11 cellular contexts compared by ENCODE assay signal in genomic region chr20:36017034-36017951, GRCh38. TPM values are rescaled to one million over a fixed set of nuclear protein-coding genes. Genes with fewer than 3 reads are reported as not detected.
DNase-seq lines count a peak whose midpoint lies in the region; ATAC-seq and TF ChIP-seq lines count a peak whose summit lies in the region.
"Had no signal": no experiment of that assay in that cellular context is flagged by ENCODE, and none has a peak within 500 bp of the region (broad histone marks: within the 10 kb centered on the region; RNA-seq: fewer than 3 reads in every experiment).

No MANE protein-coding gene starts in this region.

- POLR2A ChIA-PET in activated CD8-positive, alpha-beta T cell treated with anti-CD3 and anti-CD28 coated beads for 36 hours (lab: Charles Lee), result no interaction called here

- no peak for DNase-seq in activated naive CD4-positive, alpha-beta T cell treated with anti-CD3 and anti-CD28 coated beads, Interleukin-2, amount 10 ng/mL, durations not matched to agents 7 days and 5 days
- peak; percentile 77 to 87 for DNase-seq in cardiac fibroblast (ENCODE audit: low read depth in 2 of 2)
- DNase-seq in ureter (ENCODE audit: low spot score), result peak; percentile 51
- no peak for DNase-seq in medulla oblongata (ENCODE audit: extremely low spot score)
- DNase-seq in activated CD8-positive, alpha-beta T cell treated with anti-CD3 and anti-CD28 coated beads for 36 hours, result no peak
- DNase-seq: NCI-H524 treated with DMSO at 0.1 percent for 48 hours had no signal

- no peaks in the 10 kb centered on the region for H3K36me3 ChIP-seq in liver (ENCODE audit: control insufficient read depth in 4 of 4, insufficient read depth in 3 of 4, low read depth in 1 of 4, low read length in 3 of 4)

- peaks cover 0 to 3% (median 0%) of the 10 kb centered on the region in 4 donors for H3K4me1 ChIP-seq in liver (ENCODE audit: control insufficient read depth in 4 of 4, insufficient read depth in 4 of 4, low read length in 3 of 4)

- H3K9me3 ChIP-seq in liver (ENCODE audit: control insufficient read depth in 4 of 4, low read length in 3 of 4), result no peaks in the 10 kb centered on the region

- no peaks in the 10 kb centered on the region for H3K9me3 Mint-ChIP-seq in activated naive CD4-positive, alpha-beta T cell treated with anti-CD3 and anti-CD28 coated beads, Interleukin-2, amount 50 U/mL, for 24 hours
- no peaks in the 10 kb centered on the region for H3K9me3 Mint-ChIP-seq in activated naive CD4-positive, alpha-beta T cell treated with anti-CD3 and anti-CD28 coated beads, Interleukin-2, amount 10 ng/mL, durations not matched to agents 7 days and 5 days
- no peaks in the 10 kb centered on the region for H3K9me3 Mint-ChIP-seq in activated CD8-positive, alpha-beta T cell treated with anti-CD3 and anti-CD28 coated beads for 36 hours

- no peak overlapping the region for H3K27ac ChIP-seq in liver (ENCODE audit: low read depth in 1 of 2, low read length in 2 of 2)
- H3K27ac ChIP-seq: 22Rv1 had no signal

- CTCF ChIA-PET in activated naive CD4-positive, alpha-beta T cell treated with anti-CD3 and anti-CD28 coated beads, Interleukin-2, amount 10 ng/mL, durations not matched to agents 7 days and 5 days (lab: Charles Lee), result interaction anchor here (0.8 kb wide), 1 partner anchor 63 kb away, joined by 3 read pairs; the partner anchor contains the start of gene SCAND1
- CTCF ChIA-PET in activated CD8-positive, alpha-beta T cell treated with anti-CD3 and anti-CD28 coated beads for 36 hours (lab: Charles Lee), result no interaction called here

- no peak for ATAC-seq in esophagus mucosa
- ATAC-seq in activated CD8-positive, alpha-beta T cell treated with anti-CD3 and anti-CD28 coated beads for 36 hours, result no peak

- TF ChIP-seq RAD21 in liver (IDR thresholded peaks at IDR 0.05), result no peak

- no peaks in the 10 kb centered on the region for H3K36me3 Mint-ChIP-seq in activated naive CD4-positive, alpha-beta T cell treated with anti-CD3 and anti-CD28 coated beads, Interleukin-2, amount 50 U/mL, for 24 hours
- H3K36me3 Mint-ChIP-seq in activated naive CD4-positive, alpha-beta T cell treated with anti-CD3 and anti-CD28 coated beads, Interleukin-2, amount 10 ng/mL, durations not matched to agents 7 days and 5 days, result no peaks in the 10 kb centered on the region
- H3K36me3 Mint-ChIP-seq in activated CD8-positive, alpha-beta T cell treated with anti-CD3 and anti-CD28 coated beads for 36 hours (ENCODE audit: low read depth), result no peaks in the 10 kb centered on the region

- TF ChIP-seq CTCF in cardiac fibroblast (IDR thresholded peaks at IDR 0.05; ENCODE audit: low read depth, low read length) (no peak), liver (IDR thresholded peaks at IDR 0.05; ENCODE audit: low read depth, low read length, missing input control) (no peak)
- TF ChIP-seq CTCF in activated CD8-positive, alpha-beta T cell treated with anti-CD3 and anti-CD28 coated beads for 36 hours (IDR thresholded peaks at IDR 0.05), result no peak

- H3K27me3 Mint-ChIP-seq in activated naive CD4-positive, alpha-beta T cell treated with anti-CD3 and anti-CD28 coated beads, Interleukin-2, amount 50 U/mL, for 24 hours, result no peaks in the 10 kb centered on the region
- peaks cover 12% of the 10 kb centered on the region for H3K27me3 Mint-ChIP-seq in activated naive CD4-positive, alpha-beta T cell treated with anti-CD3 and anti-CD28 coated beads, Interleukin-2, amount 10 ng/mL, durations not matched to agents 7 days and 5 days
- peaks cover 2% of the 10 kb centered on the region for H3K27me3 Mint-ChIP-seq in activated CD8-positive, alpha-beta T cell treated with anti-CD3 and anti-CD28 coated beads for 36 hours
- H3K27me3 Mint-ChIP-seq: progenitor cell of endocrine pancreas had no signal

- no peaks in the 10 kb centered on the region for H3K4me1 Mint-ChIP-seq in activated naive CD4-positive, alpha-beta T cell treated with anti-CD3 and anti-CD28 coated beads, Interleukin-2, amount 50 U/mL, for 24 hours
- no peaks in the 10 kb centered on the region for H3K4me1 Mint-ChIP-seq in activated naive CD4-positive, alpha-beta T cell treated with anti-CD3 and anti-CD28 coated beads, Interleukin-2, amount 10 ng/mL, durations not matched to agents 7 days and 5 days
- H3K4me1 Mint-ChIP-seq in activated CD8-positive, alpha-beta T cell treated with anti-CD3 and anti-CD28 coated beads for 36 hours (ENCODE audit: low read depth), result no peaks in the 10 kb centered on the region

- H3K4me3 Mint-ChIP-seq in activated naive CD4-positive, alpha-beta T cell treated with anti-CD3 and anti-CD28 coated beads, Interleukin-2, amount 50 U/mL, for 24 hours, result no peak overlapping the region
- no peak overlapping the region for H3K4me3 Mint-ChIP-seq in activated naive CD4-positive, alpha-beta T cell treated with anti-CD3 and anti-CD28 coated beads, Interleukin-2, amount 10 ng/mL, durations not matched to agents 7 days and 5 days
- no peak overlapping the region for H3K4me3 Mint-ChIP-seq in activated CD8-positive, alpha-beta T cell treated with anti-CD3 and anti-CD28 coated beads for 36 hours

- 84% methylated on average over 11 of the region's 11 CpGs for WGBS in liver

- intact Hi-C loops in activated CD8-positive, alpha-beta T cell treated with anti-CD3 and anti-CD28 coated beads for 36 hours (cut with micrococcal nuclease), result no loop called here

- H3K4me3 ChIP-seq in cardiac fibroblast (replicated peaks in 1 of 2; ENCODE audit: low read depth in 2 of 2, low read length in 2 of 2), result no peak overlapping the region
- no peak overlapping the region for H3K4me3 ChIP-seq in liver (ENCODE audit: low read depth in 1 of 3, low read length in 3 of 3)

- peak overlapping the region; percentile 25 for H3K27ac Mint-ChIP-seq in activated naive CD4-positive, alpha-beta T cell treated with anti-CD3 and anti-CD28 coated beads, Interleukin-2, amount 50 U/mL, for 24 hours
- no peak overlapping the region for H3K27ac Mint-ChIP-seq in activated naive CD4-positive, alpha-beta T cell treated with anti-CD3 and anti-CD28 coated beads, Interleukin-2, amount 10 ng/mL, durations not matched to agents 7 days and 5 days
- H3K27ac Mint-ChIP-seq in activated CD8-positive, alpha-beta T cell treated with anti-CD3 and anti-CD28 coated beads for 36 hours, result no peak overlapping the region
- H3K27ac Mint-ChIP-seq: progenitor cell of endocrine pancreas had no signal

- no peaks in the 10 kb centered on the region for H3K27me3 ChIP-seq in liver (ENCODE audit: control insufficient read depth in 4 of 4, insufficient read depth in 4 of 4, low read length in 3 of 4)

- H3K9ac ChIP-seq in liver (ENCODE audit: low read depth in 1 of 2, low read length in 2 of 2), result no peak overlapping the region

TF ChIP-seq in liver, 16 proteins besides CTCF, POLR2A, EP300 and RAD21:
- TF ChIP-seq SP1 (IDR thresholded peaks at IDR 0.05) (peak; percentile 47), EGR1 (IDR thresholded peaks at IDR 0.05; ENCODE audit: low read depth in 2 of 2) (no peak), YY1 (IDR thresholded peaks at IDR 0.05) (peak; percentile 18), HNF4G (IDR thresholded peaks at IDR 0.05) (no peak)

RNA-seq across cellular contexts. Expression of gene CNBD2, which starts 48.9 kb away (rescaled TPM):
- 1 to 10 TPM; 2.3 to 2.8 TPM for total RNA-seq in liver
- polyA plus RNA-seq in liver, result 1 to 10 TPM; 2.2 to 3.1 TPM
- 3.8 TPM for total RNA-seq in ureter
- 3.7 TPM for total RNA-seq in esophagus mucosa
- total RNA-seq in activated CD8-positive, alpha-beta T cell treated with anti-CD3 and anti-CD28 coated beads for 36 hours, result 1 to 10 TPM; 4.9 to 6.1 TPM

Comparison
In these comparisons a context has a peak if more than half of its experiments do, and no peak if none do; other contexts are left out.
1. DNase-seq: peak in cardiac fibroblast (2 of 2) and ureter (single experiment); none in activated naive CD4-positive, alpha-beta T cell treated with anti-CD3 and anti-CD28 coated beads, Interleukin-2, amount 10 ng/mL, durations not matched to agents 7 days and 5 days (single experiment), medulla oblongata (single experiment) and activated CD8-positive, alpha-beta T cell treated with anti-CD3 and anti-CD28 coated beads for 36 hours (single experiment).